In the genomic region with DNA sequence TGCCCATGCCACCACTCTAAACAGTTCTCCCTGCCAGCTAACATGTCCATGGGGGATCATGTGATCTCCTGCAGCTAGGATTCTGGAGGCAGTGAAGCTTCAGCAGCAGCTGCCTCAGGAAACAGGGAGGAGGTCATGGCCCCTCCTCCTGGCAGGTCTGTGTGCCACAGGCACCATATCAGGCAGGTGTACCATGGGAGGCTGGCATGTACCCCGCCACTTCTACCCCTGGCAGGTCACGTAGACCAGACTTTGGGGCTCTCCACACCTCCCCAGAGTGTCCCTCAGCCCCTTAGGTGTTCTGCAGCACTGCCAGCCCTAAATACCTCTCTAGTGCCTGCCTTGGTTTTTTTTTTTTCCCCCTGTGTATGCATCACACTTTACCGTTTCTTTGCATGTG, we compare ENCODE assay signal across 20 cellular contexts.
"Had no signal": no experiment of that assay in that cellular context is flagged by ENCODE, and none has a peak within 500 bp of the region (broad histone marks: within the 10 kb centered on the region; RNA-seq: fewer than 3 reads in every experiment).

No MANE protein-coding gene starts in this region.

- H3K9me3 ChIP-seq: colonic mucosa, esophagus muscularis mucosa, esophagus squamous epithelium, gastrocnemius medialis, heart left ventricle, heart right ventricle had no signal

- H3K4me1 ChIP-seq: colonic mucosa, esophagus muscularis mucosa, esophagus squamous epithelium, foreskin keratinocyte, gastrocnemius medialis, heart left ventricle, heart right ventricle had no signal

- H3K4me3 ChIP-seq: colonic mucosa, coronary artery, dorsolateral prefrontal cortex, esophagus muscularis mucosa, esophagus squamous epithelium, gastrocnemius medialis, heart left ventricle, heart right ventricle had no signal

- DNase-seq: colonic mucosa; cortex of kidney; dorsolateral prefrontal cortex; effector CD4-positive, alpha-beta T cell; effector CD8-positive, alpha-beta T cell; effector memory CD4-positive, alpha-beta T cell; effector memory CD8-positive, alpha-beta T cell; endodermal cell; esophagus squamous epithelium; foreskin melanocyte; gastrocnemius medialis; glutamatergic neuron; head of caudate nucleus; heart left ventricle; heart right ventricle had no signal

- H3K36me3 ChIP-seq: colonic mucosa, esophagus muscularis mucosa, esophagus squamous epithelium, gastrocnemius medialis, heart left ventricle, heart right ventricle had no signal

- H3K27ac ChIP-seq: colonic mucosa, coronary artery, dorsolateral prefrontal cortex, epithelial cell of prostate, esophagus muscularis mucosa, esophagus squamous epithelium, foreskin keratinocyte, gastrocnemius medialis, heart left ventricle, heart right ventricle had no signal

- H3K27me3 ChIP-seq: colonic mucosa, esophagus squamous epithelium, foreskin keratinocyte, gastrocnemius medialis, heart left ventricle had no signal

- ATAC-seq: effector memory CD8-positive, alpha-beta T cell; esophagus mucosa; foreskin keratinocyte; gastrocnemius medialis; heart right ventricle had no signal
